24 cellular contexts compared by ENCODE assay signal in genomic region chr2:85173909-85174308, GRCh38. TPM values are rescaled to one million over a fixed set of nuclear protein-coding genes. Genes with fewer than 3 reads are reported as not detected.
DNase-seq lines count a peak whose midpoint lies in the region; ATAC-seq and TF ChIP-seq lines count a peak whose summit lies in the region.
"Had no signal": no experiment of that assay in that cellular context is flagged by ENCODE, and none has a peak within 500 bp of the region (broad histone marks: within the 10 kb centered on the region; RNA-seq: fewer than 3 reads in every experiment).

No MANE protein-coding gene starts in this region.

- intact Hi-C loops in CD8-positive, alpha-beta T cell (cut with DNase I, micrococcal nuclease), result no loop called here

- H3K36me3 Mint-ChIP-seq in endodermal cell (ENCODE audit: low read depth), result peaks cover 38% of the 10 kb centered on the region
- H3K36me3 Mint-ChIP-seq in CD8-positive, alpha-beta T cell, result no peaks in the 10 kb centered on the region
- H3K36me3 Mint-ChIP-seq: activated naive CD8-positive, alpha-beta T cell had no signal

- TF ChIP-seq CTCF in AG10803 (conservative IDR thresholded peaks at IDR 0.05; ENCODE audit: low read length) (no peak), endodermal cell (conservative IDR thresholded peaks at IDR 0.05) (no peak), right atrium auricular region (IDR thresholded peaks at IDR 0.05) (no peak)
- TF ChIP-seq CTCF in CD8-positive, alpha-beta T cell (IDR thresholded peaks at IDR 0.05), result no peak

- ATAC-seq in CD8-positive, alpha-beta T cell, result no peak
- ATAC-seq: A549 had no signal

- H3K36me3 ChIP-seq in endodermal cell (ENCODE audit: control insufficient read depth, insufficient read depth, low read length) (peaks cover 44% of the 10 kb centered on the region), right atrium auricular region (no peaks in the 10 kb centered on the region)
- no peaks in the 10 kb centered on the region for H3K36me3 ChIP-seq in CD8-positive, alpha-beta T cell (ENCODE audit: insufficient read depth, low read length)
- H3K36me3 ChIP-seq: BE2C, esophagus muscularis mucosa, sigmoid colon had no signal

- in situ Hi-C loops in G401 (cut with HindIII; ENCODE audit: low sequenced_read_pairs), result no loop called here

- POLR2A ChIA-PET in CD8-positive, alpha-beta T cell (lab: Charles Lee), result no interaction called here

- DNase-seq in AG10803 (ENCODE audit: low read depth) (peak; percentile 27), NOMO-1 (lab: John Stamatoyannopoulos, UW; ENCODE audit: unreplicated experiment in 2 of 2) (peak; percentile 8 to 43), endodermal cell (no peak), right atrium auricular region (ENCODE audit: low spot score) (no peak), amniotic stem cell (lab: John Stamatoyannopoulos, UW) (no peak), HCEC 1CT (no peak), G401 (ENCODE audit: low spot score) (no peak)
- no peak for DNase-seq in CD8-positive, alpha-beta T cell
- DNase-seq: activated CD4-positive, alpha-beta T cell treated with anti-CD3 and anti-CD28 coated beads for 4 hours; BE2C; COR-L47; DMS79; effector CD4-positive, alpha-beta T cell; mesenchymal stem cell; NCI-H1436; NCI-H2171; NCI-H524 treated with DMSO at 0.1 percent for 48 hours; occipital lobe; sigmoid colon had no signal

- no peak overlapping the region for H3K4me3 Mint-ChIP-seq in endodermal cell
- no peak overlapping the region for H3K4me3 Mint-ChIP-seq in CD8-positive, alpha-beta T cell
- H3K4me3 Mint-ChIP-seq: activated naive CD8-positive, alpha-beta T cell; activated T-helper 1 cell treated with anti-CD3 and anti-CD28 coated beads, Interleukin-12 subunit alpha, Interleukin-12 subunit beta, Interleukin-2, Interleukin-4 antibody, amounts not matched to agents 30 ng/mL and 10 ng/mL and 1 ng/mL, durations not matched to agents 14 hours and 24 hours and 36 hours had no signal

- H3K9me3 ChIP-seq in endodermal cell (ENCODE audit: control insufficient read depth, low read length) (no peaks in the 10 kb centered on the region), right atrium auricular region (no peaks in the 10 kb centered on the region)
- H3K9me3 ChIP-seq in CD8-positive, alpha-beta T cell (ENCODE audit: low read length), result no peaks in the 10 kb centered on the region
- H3K9me3 ChIP-seq: A549, BE2C, esophagus muscularis mucosa, sigmoid colon had no signal

- no peaks in the 10 kb centered on the region for H3K9me3 Mint-ChIP-seq in endodermal cell
- no peaks in the 10 kb centered on the region for H3K9me3 Mint-ChIP-seq in CD8-positive, alpha-beta T cell
- H3K9me3 Mint-ChIP-seq: activated T-helper 1 cell treated with anti-CD3 and anti-CD28 coated beads, Interleukin-12 subunit alpha, Interleukin-12 subunit beta, Interleukin-2, Interleukin-4 antibody, amounts not matched to agents 30 ng/mL and 10 ng/mL and 1 ng/mL, durations not matched to agents 14 hours and 24 hours and 36 hours had no signal

- H3K27me3 ChIP-seq in endodermal cell (ENCODE audit: control insufficient read depth, insufficient read depth, low read length, poor library complexity, severe bottlenecking) (no peaks in the 10 kb centered on the region), right atrium auricular region (no peaks in the 10 kb centered on the region)
- H3K27me3 ChIP-seq in CD8-positive, alpha-beta T cell (ENCODE audit: insufficient read depth, low read length), result no peaks in the 10 kb centered on the region
- H3K27me3 ChIP-seq: BE2C, esophagus muscularis mucosa, sigmoid colon had no signal

- H3K27ac Mint-ChIP-seq in endodermal cell, result peak overlapping the region; percentile 59
- no peak overlapping the region for H3K27ac Mint-ChIP-seq in CD8-positive, alpha-beta T cell
- H3K27ac Mint-ChIP-seq: activated naive CD8-positive, alpha-beta T cell; activated T-helper 1 cell treated with anti-CD3 and anti-CD28 coated beads, Interleukin-12 subunit alpha, Interleukin-12 subunit beta, Interleukin-2, Interleukin-4 antibody, amounts not matched to agents 30 ng/mL and 10 ng/mL and 1 ng/mL, durations not matched to agents 14 hours and 24 hours and 36 hours; IgD-negative memory B cell had no signal

- H3K9ac ChIP-seq in endodermal cell (ENCODE audit: extremely low read depth, low read length, poor library complexity, severe bottlenecking), result no peak overlapping the region

- H3K27ac ChIP-seq in endodermal cell (ENCODE audit: low read depth, low read length), result no peak overlapping the region
- peak overlapping the region; percentile 64 to 77 for H3K27ac ChIP-seq in right atrium auricular region
- no peak overlapping the region for H3K27ac ChIP-seq in CD8-positive, alpha-beta T cell (ENCODE audit: low read depth, low read length)
- H3K27ac ChIP-seq: A549, sigmoid colon had no signal

- CTCF ChIA-PET in CD8-positive, alpha-beta T cell (lab: Charles Lee), result no interaction called here

- H3K4me3 ChIP-seq in AG10803 (ENCODE audit: low read length) (no peak overlapping the region), endodermal cell (ENCODE audit: low read length) (no peak overlapping the region), right atrium auricular region (no peak overlapping the region)
- no peak overlapping the region for H3K4me3 ChIP-seq in CD8-positive, alpha-beta T cell (ENCODE audit: low read depth, low read length)
- H3K4me3 ChIP-seq: A549, esophagus muscularis mucosa, sigmoid colon had no signal

- 93 to 97% methylated on average over 7 to 9 of the region's 9 CpGs for WGBS in endodermal cell (ENCODE audit: insufficient coverage in 1 of 2, insufficient read length in 1 of 2), 2 experiments

- H3K4me1 Mint-ChIP-seq in endodermal cell, result peaks cover 62% of the 10 kb centered on the region
- H3K4me1 Mint-ChIP-seq in CD8-positive, alpha-beta T cell (ENCODE audit: low read depth), result peaks cover 4% of the 10 kb centered on the region

- H3K27me3 Mint-ChIP-seq in endodermal cell (ENCODE audit: insufficient read depth), result no peaks in the 10 kb centered on the region
- H3K27me3 Mint-ChIP-seq in CD8-positive, alpha-beta T cell (ENCODE audit: low read depth), result peaks cover 24% of the 10 kb centered on the region

- H3K4me1 ChIP-seq in endodermal cell (ENCODE audit: control insufficient read depth, insufficient read depth, low read length), result peaks cover 23% of the 10 kb centered on the region
- H3K4me1 ChIP-seq in right atrium auricular region, result peaks cover 0 to 47% of the 10 kb centered on the region in 2 donors
- H3K4me1 ChIP-seq in CD8-positive, alpha-beta T cell (ENCODE audit: insufficient read depth, low read length), result no peaks in the 10 kb centered on the region
- H3K4me1 ChIP-seq: A549, BE2C had no signal

RNA-seq across cellular contexts. Expression of gene TCF7L1, which starts 40.7 kb away (rescaled TPM):
- total RNA-seq in endodermal cell, result 10 to 100 TPM; 71.9 to 73.3 TPM
- 56.9 TPM for polyA plus RNA-seq in endodermal cell (2013, experiment 1 of 2)
- 50.0 TPM for polyA plus RNA-seq in endodermal cell (2013, experiment 2 of 2)
- 1 to 10 TPM; 3.1 to 4.0 TPM for total RNA-seq in right atrium auricular region
- not detected for total RNA-seq in CD8-positive, alpha-beta T cell
- total RNA-seq in G401 (2014; rRNA removed; shearing (Covaris generic)), result 0.37 and 0.44 TPM in 2 replicates
- total RNA-seq: activated T-helper 1 cell treated with anti-CD3 and anti-CD28 coated beads, Interleukin-12 subunit alpha, Interleukin-12 subunit beta, Interleukin-2, Interleukin-4 antibody, amounts not matched to agents 30 ng/mL and 10 ng/mL and 1 ng/mL, durations not matched to agents 14 hours and 24 hours and 36 hours had no signal

Comparison
In these comparisons a context has a peak if more than half of its experiments do, and no peak if none do; other contexts are left out.
1. DNase-seq: peak in AG10803 (single experiment) and NOMO-1 (2 of 2); none in endodermal cell (single experiment), right atrium auricular region (single experiment), amniotic stem cell (single experiment), CD8-positive, alpha-beta T cell (0 of 7), HCEC 1CT (single experiment) and G401 (single experiment).
2. H3K27ac ChIP-seq: peak in right atrium auricular region (2 of 2); none in endodermal cell (single experiment) and CD8-positive, alpha-beta T cell (single experiment).
3. RNA of gene TCF7L1, which starts 40.7 kb away (total RNA-seq): 71.9 to 73.3 TPM in endodermal cell; 3.1 to 4.0 TPM in right atrium auricular region, 0.37 to 0.44 TPM in G401 and not detected in CD8-positive, alpha-beta T cell; every median in the first group is over 10 times any median in the second.